ENCODE assay signal across 27 cellular contexts in genomic region chr19:449916-450315, GRCh38. TPM values are rescaled to one million over a fixed set of nuclear protein-coding genes. Genes with fewer than 3 reads are reported as not detected.
"Had no signal": no experiment of that assay in that cellular context is flagged by ENCODE, and none has a peak within 500 bp of the region (broad histone marks: within the 10 kb centered on the region; RNA-seq: fewer than 3 reads in every experiment).

No MANE protein-coding gene starts in this region.

- H3K4me1 ChIP-seq: colonic mucosa, esophagus squamous epithelium, gastrocnemius medialis had no signal

- H3K27ac ChIP-seq: colonic mucosa, epithelial cell of prostate, esophagus squamous epithelium, gastrocnemius medialis, heart right ventricle, left ventricle myocardium inferior, lower lobe of right lung had no signal

- H3K36me3 ChIP-seq: colonic mucosa, esophagus squamous epithelium, gastrocnemius medialis had no signal

- DNase-seq: colonic mucosa; cortex of kidney; effector CD8-positive, alpha-beta T cell; effector memory CD8-positive, alpha-beta T cell; endodermal cell; erythroblast; esophagus squamous epithelium; foreskin fibroblast; foreskin melanocyte; gastrocnemius medialis; glutamatergic neuron; head of caudate nucleus; heart right ventricle; hippocampal formation; immature natural killer cell; islet precursor cell; kidney; kidney glomerular epithelial cell; left colon; left ventricle myocardium inferior; lower lobe of right lung; mesenchymal stem cell; mucosa of descending colon had no signal

- H3K27me3 ChIP-seq: colonic mucosa, esophagus squamous epithelium, gastrocnemius medialis, heart right ventricle had no signal

- ATAC-seq: effector memory CD8-positive, alpha-beta T cell; esophagus mucosa; gastrocnemius medialis; heart right ventricle; left colon; left lobe of liver; lower lobe of right lung; mucosa of descending colon had no signal

- H3K4me3 ChIP-seq: colonic mucosa, esophagus squamous epithelium, gastrocnemius medialis, heart right ventricle, left ventricle myocardium inferior, lower lobe of right lung, mucosa of descending colon had no signal

- H3K9me3 ChIP-seq: colonic mucosa, esophagus squamous epithelium, gastrocnemius medialis, left ventricle myocardium inferior, lower lobe of right lung had no signal

RNA-seq across cellular contexts. Expression of gene SHC2, which starts 10.9 kb away (rescaled TPM):
- polyA plus RNA-seq: immature natural killer cell had no signal

RNA-seq across cellular contexts. Expression of gene C2CD4C, which starts 41.0 kb away (rescaled TPM):
- polyA plus RNA-seq: immature natural killer cell had no signal

RNA-seq across cellular contexts. Expression of gene MADCAM1, which starts 46.4 kb away (rescaled TPM):
- total RNA-seq: dermis microvascular lymphatic vessel endothelial cell had no signal
